Comparison of ENCODE assay signal across 33 cellular contexts in genomic region chr7:152747224-152747623, GRCh38. TPM values are rescaled to one million over a fixed set of nuclear protein-coding genes. Genes with fewer than 3 reads are reported as not detected.
DNase-seq lines count a peak whose midpoint lies in the region; ATAC-seq, FAIRE-seq and TF ChIP-seq lines count a peak whose summit lies in the region.
"Had no signal": no experiment of that assay in that cellular context is flagged by ENCODE, and none has a peak within 500 bp of the region (broad histone marks: within the 10 kb centered on the region; RNA-seq: fewer than 3 reads in every experiment).

No MANE protein-coding gene starts in this region.

- H3K9me3 ChIP-seq in HepG2 (ENCODE audit: low read length) (no peaks in the 10 kb centered on the region), right lobe of liver (no peaks in the 10 kb centered on the region), GM12878 (replicated peaks; ENCODE audit: control insufficient read depth, insufficient read depth, low read length) (no peaks in the 10 kb centered on the region), K562 (replicated peaks; ENCODE audit: control insufficient read depth, insufficient read depth, low read depth, low read length) (no peaks in the 10 kb centered on the region)
- H3K9me3 ChIP-seq: A549; BE2C; BLaER1; BLaER1 treated with 17β-estradiol and CSF1 and Interleukin-3, amounts not matched to agents 10 nM and 100 nM; Caco-2 had no signal

- H3K4me1 ChIP-seq in HepG2 (ENCODE audit: insufficient read depth, low read length) = no peaks in the 10 kb centered on the region
- H3K4me1 ChIP-seq in right lobe of liver = no peaks in the 10 kb centered on the region
- peaks cover 4% of the 10 kb centered on the region for H3K4me1 ChIP-seq in GM12878 (ENCODE audit: control insufficient read depth, insufficient read depth, low read length)
- no peaks in the 10 kb centered on the region for H3K4me1 ChIP-seq in K562 (replicated peaks in 1 of 2; ENCODE audit: control insufficient read depth in 2 of 2, insufficient read depth in 2 of 2, low read length in 2 of 2)
- H3K4me1 ChIP-seq: A549, BE2C, BLaER1, Caco-2 had no signal

- DNase-seq in HepG2 (ENCODE audit: low spot score) = no peak
- DNase-seq in right lobe of liver = no peak
- no peak for DNase-seq in GM12878 (ENCODE audit: low read depth, low spot score)
- DNase-seq in K562 (ENCODE audit: extremely low read depth in 1 of 4, low spot score in 3 of 4) = no peak
- no peak for DNase-seq in NCI-H2107 treated with DMSO at 0.1 percent for 48 hours (lab: John Stamatoyannopoulos, UW; ENCODE audit: unreplicated experiment)
- DNase-seq: 8988T; ACHN; AML-193; BE2C; C1 segment of cervical spinal cord; Caco-2; Calu3; CD4-positive, alpha-beta memory T cell; CD4-positive, alpha-beta T cell; CD4-positive, CD25-positive, alpha-beta regulatory T cell; CD8-positive, alpha-beta memory T cell; CD8-positive, alpha-beta T cell; COR-L47; DMS 273 treated with DMSO at 0.1 percent for 48 hours; DMS153; DMS53; DMS79; DMS79 treated with DMSO at 0.1 percent for 48 hours; DND-41; EL had no signal

- POLR2A ChIA-PET in HepG2 (lab: Yijun Ruan, JAX) = no interaction called here
- POLR2A ChIA-PET in GM12878 (lab: Charles Lee) = no interaction called here
- POLR2A ChIA-PET in K562 (lab: Yijun Ruan, JAX) = interaction anchor here (0.8 to 1.0 kb wide), 2 partner anchors 10 to 22 kb away, joined by 3 to 4 read pairs; no protein-coding TSS in a partner anchor

- TF ChIP-seq RAD21 in HepG2 (CRISPR knock-in tag; IDR thresholded peaks at IDR 0.05) = no peak
- no peak for TF ChIP-seq RAD21 in GM12878 (IDR thresholded peaks at IDR 0.05; ENCODE audit: insufficient read depth, low read depth, low read length)
- no peak for TF ChIP-seq RAD21 in K562 (CRISPR knock-in tag; conservative IDR thresholded peaks at IDR 0.05 in 1 of 2, IDR thresholded peaks at IDR 0.05 in 1 of 2)

- no peak overlapping the region for H3K4me2 ChIP-seq in HepG2 (ENCODE audit: low read depth, low read length)
- no peak overlapping the region for H3K4me2 ChIP-seq in GM12878 (ENCODE audit: control insufficient read depth, insufficient read depth)
- H3K4me2 ChIP-seq in K562 (ENCODE audit: insufficient read depth, low read length) = no peak overlapping the region
- H3K4me2 ChIP-seq: A549; BLaER1; BLaER1 treated with 17β-estradiol and CSF1 and Interleukin-3, amounts not matched to agents 10 nM and 100 nM had no signal

- H2AFZ ChIP-seq in HepG2 (ENCODE audit: low read length) (no peak overlapping the region), GM12878 (ENCODE audit: control insufficient read depth, low read depth, low read length) (no peak overlapping the region), K562 (ENCODE audit: low read depth, low read length) (no peak overlapping the region)

- TF ChIP-seq CTCF in HepG2 (CRISPR knock-in tag; IDR thresholded peaks at IDR 0.05) (no peak), right lobe of liver (IDR thresholded peaks at IDR 0.05) (no peak), GM12878 (IDR thresholded peaks at IDR 0.05 in 2 of 3, conservative IDR thresholded peaks at IDR 0.05 in 1 of 3; ENCODE audit: control insufficient read depth in 2 of 3, extremely low read depth in 1 of 3, insufficient read depth in 1 of 3, low read depth in 3 of 3, low read length in 3 of 3) (no peak), K562 (IDR thresholded peaks at IDR 0.05 in 2 of 3, conservative IDR thresholded peaks at IDR 0.05 in 1 of 3; ENCODE audit: insufficient read depth in 2 of 3, low read depth in 1 of 3, low read length in 3 of 3) (no peak)

- TF ChIP-seq POLR2A in HepG2 (IDR thresholded peaks at IDR 0.05; ENCODE audit: insufficient read depth in 1 of 2, low read depth in 2 of 2, low read length in 2 of 2) (no peak), right lobe of liver (IDR thresholded peaks at IDR 0.05) (no peak), GM12878 (IDR thresholded peaks at IDR 0.05; ENCODE audit: low read depth, low read length) (no peak), K562 (conservative IDR thresholded peaks at IDR 0.05) (no peak)

- H3K36me3 ChIP-seq in HepG2 (replicated peaks in 1 of 2; ENCODE audit: control insufficient read depth in 1 of 2, insufficient read depth in 2 of 2, low read length in 2 of 2) (no peaks in the 10 kb centered on the region), right lobe of liver (no peaks in the 10 kb centered on the region), GM12878 (ENCODE audit: control insufficient read depth in 2 of 2, insufficient read depth in 2 of 2, low read length in 1 of 2) (no peaks in the 10 kb centered on the region), K562 (ENCODE audit: control insufficient read depth, insufficient read depth, low read length) (no peaks in the 10 kb centered on the region)
- H3K36me3 ChIP-seq: BE2C; BLaER1; BLaER1 treated with 17β-estradiol and CSF1 and Interleukin-3, amounts not matched to agents 10 nM and 100 nM had no signal

- H3K4me3 ChIP-seq in HepG2 (replicated peaks in 1 of 3; ENCODE audit: insufficient read depth in 1 of 3, low read depth in 2 of 3, low read length in 3 of 3) (no peak overlapping the region), right lobe of liver (no peak overlapping the region), GM12878 (no peak overlapping the region), K562 (no peak overlapping the region)
- H3K4me3 ChIP-seq: A549; BLaER1; BLaER1 treated with 17β-estradiol and CSF1 and Interleukin-3, amounts not matched to agents 10 nM and 100 nM had no signal

- CTCF ChIA-PET in HepG2 (lab: Yijun Ruan, JAX; ENCODE audit: low intra/inter-chr PET ratio, low total read pairs) = no interaction called here
- CTCF ChIA-PET in GM12878 (lab: Yijun Ruan, JAX) = no interaction called here
- CTCF ChIA-PET in K562 (lab: Yijun Ruan, JAX; ENCODE audit: low intra/inter-chr PET ratio) = no interaction called here

- H3K9ac ChIP-seq in HepG2 (ENCODE audit: insufficient read depth, low read depth, low read length) (no peak overlapping the region), GM12878 (ENCODE audit: control insufficient read depth, insufficient read depth, low read length) (no peak overlapping the region), K562 (ENCODE audit: insufficient read depth in 1 of 2, low read depth in 2 of 2, low read length in 2 of 2) (no peak overlapping the region)
- H3K9ac ChIP-seq: BLaER1; BLaER1 treated with 17β-estradiol and CSF1 and Interleukin-3, amounts not matched to agents 10 nM and 100 nM had no signal

- no peaks in the 10 kb centered on the region for H3K9me1 ChIP-seq in K562 (ENCODE audit: control insufficient read depth, insufficient read depth, low read length)

- TF ChIP-seq EP300 in HepG2 (IDR thresholded peaks at IDR 0.05; ENCODE audit: low read depth in 2 of 2, low read length in 2 of 2) (no peak), HepG2 (CRISPR knock-in tag; IDR thresholded peaks at IDR 0.05; ENCODE audit: borderline replicate concordance) (no peak), GM12878 (IDR thresholded peaks at IDR 0.05; ENCODE audit: borderline replicate concordance in 1 of 2, control insufficient read depth in 1 of 2, low read depth in 2 of 2, low read length in 2 of 2) (no peak), K562 (IDR thresholded peaks at IDR 0.05; ENCODE audit: low read length) (no peak)

- no peaks in the 10 kb centered on the region for H4K20me1 ChIP-seq in HepG2 (ENCODE audit: insufficient read depth, low read length)
- H4K20me1 ChIP-seq in GM12878 (ENCODE audit: control insufficient read depth, insufficient read depth) = no peaks in the 10 kb centered on the region
- H4K20me1 ChIP-seq in K562 (replicated peaks; ENCODE audit: control insufficient read depth, insufficient read depth, low read length) = no peaks in the 10 kb centered on the region
- H4K20me1 ChIP-seq: BLaER1; BLaER1 treated with 17β-estradiol and CSF1 and Interleukin-3, amounts not matched to agents 10 nM and 100 nM had no signal

- BruUV-seq in HepG2 (replicated peaks; lab: Mats Ljungman, UMichigan) (no TSS peak), GM12878 (replicated peaks; lab: Mats Ljungman, UMichigan) (no TSS peak), K562 (replicated peaks; lab: Mats Ljungman, UMichigan) (no TSS peak)

- RAD21 ChIA-PET in GM12878 (lab: Charles Lee; ENCODE audit: unreplicated experiment) = no interaction called here

- H3K27ac ChIP-seq in HepG2 (ENCODE audit: extremely low read length, insufficient read depth, low read length) (no peak overlapping the region), right lobe of liver (no peak overlapping the region), GM12878 (ENCODE audit: control insufficient read depth, insufficient read depth) (no peak overlapping the region), K562 (ENCODE audit: extremely low read depth, low read depth, low read length) (no peak overlapping the region)
- H3K27ac ChIP-seq: 22Rv1; A549; BLaER1; BLaER1 treated with 17β-estradiol and CSF1 and Interleukin-3, amounts not matched to agents 10 nM and 100 nM; C4-2B had no signal

- intact Hi-C loops in HepG2 (cut with micrococcal nuclease; ENCODE audit: unreplicated experiment) (no loop called here), right lobe of liver (cut with DNase I) (no loop called here), GM12878 (cut with micrococcal nuclease; ENCODE audit: unreplicated experiment) (no loop called here), K562 (cut with micrococcal nuclease) (no loop called here)

- FAIRE-seq in HepG2 (lab: Jason Lieb, UNC) (no peak), GM12878 (lab: Jason Lieb, UNC) (no peak), K562 (lab: Jason Lieb, UNC) (no peak)
- FAIRE-seq: A204.1, A549, D721Med had no signal

- no peaks in the 10 kb centered on the region for H3K79me2 ChIP-seq in HepG2 (ENCODE audit: insufficient read depth, low read length)
- no peaks in the 10 kb centered on the region for H3K79me2 ChIP-seq in GM12878 (ENCODE audit: control insufficient read depth, insufficient read depth, low read length)
- H3K79me2 ChIP-seq in K562 (ENCODE audit: control insufficient read depth, insufficient read depth, low read length) = no peaks in the 10 kb centered on the region

- SMC1A ChIA-PET in GM12878 (lab: Charles Lee; ENCODE audit: uncharacterized antibody, unreplicated experiment) = no interaction called here

- ATAC-seq in HepG2 (no peak), right lobe of liver (no peak), GM12878 (no peak), K562 (no peak), GM19035 (IDR thresholded peaks at IDR 0.05; ENCODE audit: unreplicated experiment) (no peak)
- ATAC-seq: A549; CD8-positive, alpha-beta T cell had no signal

- peaks cover 0 to 3% of the 10 kb centered on the region in 2 experiments; a peak in 1 of 5 replicates for H3K27me3 ChIP-seq in HepG2 (ENCODE audit: control insufficient read depth in 1 of 2, insufficient read depth in 2 of 2, low read length in 2 of 2)
- H3K27me3 ChIP-seq in right lobe of liver = no peaks in the 10 kb centered on the region
- no peaks in the 10 kb centered on the region for H3K27me3 ChIP-seq in GM12878 (replicated peaks in 1 of 2; ENCODE audit: control insufficient read depth in 2 of 2, insufficient read depth in 2 of 2, low read length in 1 of 2)
- H3K27me3 ChIP-seq in K562 (ENCODE audit: control insufficient read depth in 2 of 2, insufficient read depth in 2 of 2, low read length in 2 of 2) = peaks cover 27 to 37% of the 10 kb centered on the region in 2 experiments
- H3K27me3 ChIP-seq: BE2C; BLaER1; BLaER1 treated with 17β-estradiol and CSF1 and Interleukin-3, amounts not matched to agents 10 nM and 100 nM had no signal

- in situ Hi-C loops in HepG2 (cut with HindIII; ENCODE audit: extremely low pct_ligation_motif_present, low pct_unique_long_range_greater_than_20kb) = no loop called here
- in situ Hi-C loops in GM12878 (cut with MboI) = no loop called here
- in situ Hi-C loops in K562 (cut with MboI) = no loop called here

- 50% methylated on average over 2 of the region's 2 CpGs for WGBS in HepG2 (ENCODE audit: low lambda C conversion rate)
- 91% methylated on average over 2 of the region's 2 CpGs for WGBS in right lobe of liver (ENCODE audit: insufficient coverage, low coverage, low lambda C conversion rate, missing lambda C conversion rate)
- 62% methylated on average over 2 of the region's 2 CpGs for WGBS in GM12878 (ENCODE audit: insufficient coverage, insufficient replicate concordance, low lambda C conversion rate, missing lambda C conversion rate)
- 17% methylated on average over 2 of the region's 2 CpGs for WGBS in K562 (ENCODE audit: insufficient coverage, low coverage, missing lambda C conversion rate)

RNA-seq across cellular contexts. Expression of gene ACTR3B, which starts 12.3 kb away (rescaled TPM):
- total RNA-seq in HepG2 (2016; rRNA removed; fragmentation: Illumina TruSeq; extraction: Trizol) (8.2 and 8.5 TPM in 2 replicates), right lobe of liver (1 to 10 TPM; 5.3 to 7.0 (median 6.1) TPM), GM12878 (2014; rRNA removed) (3.9 and 4.0 TPM in 2 replicates), GM12878 (2014; rRNA removed; fragmentation: Illumina TruSeq; extraction: Trizol) (7.3 and 8.4 TPM in 2 replicates), GM12878 (2021) (9.1 and 9.8 TPM in 2 replicates), K562 (2014; rRNA removed) (11.4 and 12.4 TPM in 2 replicates), K562 (2014; rRNA removed; fragmentation: Illumina TruSeq; extraction: Trizol) (19.7 and 21.3 TPM in 2 replicates), K562 (2015; rRNA removed; fragmentation: Illumina TruSeq; extraction: Trizol) (17.8 and 19.7 TPM in 2 replicates), K562 (2021) (24.4 and 24.8 TPM in 2 replicates)
- total RNA-seq in HepG2 (2016; cell fraction: cytosol; rRNA removed; fragmentation: Illumina TruSeq; extraction: Trizol; ENCODE audit: low read depth) = 27.8 and 33.5 TPM in 2 replicates
- total RNA-seq in HepG2 (2016; cell fraction: insoluble cytoplasmic fraction; rRNA removed; fragmentation: Illumina TruSeq; extraction: Trizol) = 6.5 and 8.0 TPM in 2 replicates
- total RNA-seq in HepG2 (2016; cell fraction: membrane; rRNA removed; fragmentation: Illumina TruSeq; extraction: Trizol) = 16.2 and 20.6 TPM in 2 replicates
- 12.5 and 14.1 TPM in 2 replicates for total RNA-seq in HepG2 (2016; cell fraction: nucleus; rRNA removed; fragmentation: Illumina TruSeq; extraction: Trizol)
- polyA plus RNA-seq in HepG2 (2011; rRNA removed) (7.7 and 8.8 TPM in 2 replicates), GM12878 (2011; rRNA removed) (12.2 and 13.1 TPM in 2 replicates), GM12878 (2014; fragmentation: Illumina TruSeq; extraction: Trizol) (10.1 and 10.3 TPM in 2 replicates), GM12878 (2014; fragmentation: Nextera tagmentation; extraction: Ambion mirVana) (1 to 10 TPM; 3.0 to 3.6 TPM), GM12878 (2014; rRNA removed) (11.0 and 11.5 TPM in 2 replicates), GM12878 (2016; fragmentation: Nextera tagmentation; extraction: Ambion mirVana) (10 to 100 TPM; 10.4 to 14.1 TPM), K562 (2011; rRNA removed) (17.5 and 30.8 TPM in 2 replicates), K562 (2014; fragmentation: Illumina TruSeq; extraction: Trizol) (24.8 and 25.7 TPM in 2 replicates), K562 (2014; fragmentation: Nextera tagmentation; extraction: Ambion mirVana) (1 to 10 TPM; 5.0 to 5.4 TPM), K562 (2014; rRNA removed) (24.1 and 28.6 TPM in 2 replicates)
- 7.6 and 9.2 TPM in 2 replicates for polyA plus RNA-seq in HepG2 (2011; cell fraction: cytosol; rRNA removed)
- 9.7 and 10.3 TPM in 2 replicates for polyA plus RNA-seq in HepG2 (2011; cell fraction: nucleus; rRNA removed)
- 8.0 and 8.3 TPM in 2 replicates for polyA plus RNA-seq in HepG2 (2012)
- polyA plus RNA-seq in HepG2 (2016; cell fraction: cytosol; fragmentation: Illumina TruSeq; extraction: Trizol; ENCODE audit: low read depth) = 6.3 and 8.5 TPM in 2 replicates
- polyA plus RNA-seq in HepG2 (2016; cell fraction: insoluble cytoplasmic fraction; fragmentation: Illumina TruSeq; extraction: Trizol; ENCODE audit: low read depth) = 9.6 and 10.0 TPM in 2 replicates
- polyA plus RNA-seq in HepG2 (2016; cell fraction: membrane; fragmentation: Illumina TruSeq; extraction: Trizol; ENCODE audit: low read depth) = 9.4 and 11.9 TPM in 2 replicates
- 12.6 and 16.4 TPM in 2 replicates for polyA plus RNA-seq in HepG2 (2016; cell fraction: nucleus; fragmentation: Illumina TruSeq; extraction: Trizol; ENCODE audit: insufficient read depth, low read depth)
- polyA minus RNA-seq in HepG2 (2011; rRNA and poly(A)+ RNA removed; ENCODE audit: low replicate concordance) = 5.6 and 16.5 TPM in 2 replicates
- polyA minus RNA-seq in HepG2 (2011; cell fraction: cytosol; rRNA and poly(A)+ RNA removed) = 4.2 and 6.2 TPM in 2 replicates
- 19.3 and 23.2 TPM in 2 replicates for polyA minus RNA-seq in HepG2 (2011; cell fraction: nucleus; rRNA and poly(A)+ RNA removed)
- 35.4 and 51.0 TPM in 2 replicates for total RNA-seq in GM12878 (2013; cell fraction: nucleolus; rRNA removed)
- 3.3 TPM for polyA plus RNA-seq in GM12878 (2011; ENCODE audit: low read depth)
- polyA plus RNA-seq in GM12878 (2011; cell fraction: cytosol; rRNA removed) = 9.0 and 9.4 TPM in 2 replicates
- polyA plus RNA-seq in GM12878 (2011; cell fraction: nucleus; rRNA removed) = 12.3 and 13.4 TPM in 2 replicates
- polyA plus RNA-seq in GM12878 (2012) = 5.4 and 5.5 TPM in 2 replicates
- polyA minus RNA-seq in GM12878 (2011; rRNA and poly(A)+ RNA removed) = 7.9 and 11.3 TPM in 2 replicates
- polyA minus RNA-seq in GM12878 (2011; cell fraction: cytosol; rRNA and poly(A)+ RNA removed) = 2.7 and 3.3 TPM in 2 replicates
- polyA minus RNA-seq in GM12878 (2011; cell fraction: nucleus; rRNA and poly(A)+ RNA removed) = 9.7 and 18.2 TPM in 2 replicates
- 64.2 and 84.6 TPM in 2 replicates for total RNA-seq in K562 (2011; cell fraction: chromatin; rRNA removed; ENCODE audit: low replicate concordance)
- 34.0 and 34.7 TPM in 2 replicates for total RNA-seq in K562 (2011; cell fraction: nucleolus; rRNA removed)
- total RNA-seq in K562 (2011; cell fraction: nucleoplasm; rRNA removed) = 55.1 and 61.2 TPM in 2 replicates
- polyA plus RNA-seq in K562 (2011; cell fraction: cytosol; rRNA removed) = 18.8 and 22.4 TPM in 2 replicates
- 25.9 and 29.1 TPM in 2 replicates for polyA plus RNA-seq in K562 (2011; cell fraction: nucleus; rRNA removed)
- 9.8 and 16.1 TPM in 2 replicates for polyA plus RNA-seq in K562 (2012)
- 33.8 and 39.2 TPM in 2 replicates for polyA minus RNA-seq in K562 (2011; rRNA and poly(A)+ RNA removed)
- polyA minus RNA-seq in K562 (2011; cell fraction: cytosol; rRNA and poly(A)+ RNA removed) = 9.5 and 14.7 TPM in 2 replicates
- polyA minus RNA-seq in K562 (2011; cell fraction: nucleus; rRNA and poly(A)+ RNA removed) = 32.0 and 32.6 TPM in 2 replicates
